Comparison of ENCODE assay signal across 25 cellular contexts in genomic region chr9:132071847-132072507, GRCh38. TPM values are rescaled to one million over a fixed set of nuclear protein-coding genes. Genes with fewer than 3 reads are reported as not detected.
A peak's percentile ranks its signal among the peaks of the same experiment; 100 is the strongest.
DNase-seq lines count a peak whose midpoint lies in the region; ATAC-seq, FAIRE-seq and TF ChIP-seq lines count a peak whose summit lies in the region.
"Had no signal": no experiment of that assay in that cellular context is flagged by ENCODE, and none has a peak within 500 bp of the region (broad histone marks: within the 10 kb centered on the region; RNA-seq: fewer than 3 reads in every experiment).

No MANE protein-coding gene starts in this region.

- H3K27ac ChIP-seq in IMR-90 (ENCODE audit: insufficient read depth, low read length) (no peak overlapping the region), K562 (ENCODE audit: extremely low read depth, low read depth, low read length) (no peak overlapping the region), neural progenitor cell (no peak overlapping the region), breast epithelium (no peak overlapping the region)
- H3K27ac ChIP-seq: A549; BLaER1 treated with 17β-estradiol and CSF1 and Interleukin-3, amounts not matched to agents 10 nM and 100 nM had no signal

- no peak overlapping the region for H4K8ac ChIP-seq in IMR-90 (ENCODE audit: low read depth in 2 of 2, low read length in 2 of 2)

- CTCF ChIA-PET in IMR-90 (lab: Yijun Ruan, JAX) (no interaction called here), K562 (lab: Yijun Ruan, JAX; ENCODE audit: low intra/inter-chr PET ratio) (no interaction called here)

- H2BK5ac ChIP-seq in IMR-90 (ENCODE audit: low read depth, low read length, poor library complexity, severe bottlenecking), result no peak overlapping the region

- H3K4me1 ChIP-seq in IMR-90 (ENCODE audit: control insufficient read depth, insufficient read depth, low read length), result peaks cover 11% of the 10 kb centered on the region
- peaks cover 0 to 3% of the 10 kb centered on the region in 2 experiments; a peak in 2 of 5 replicates for H3K4me1 ChIP-seq in K562 (replicated peaks in 1 of 2; ENCODE audit: control insufficient read depth in 2 of 2, insufficient read depth in 2 of 2, low read length in 2 of 2)
- peaks cover 1% of the 10 kb centered on the region for H3K4me1 ChIP-seq in neural progenitor cell
- no peaks in the 10 kb centered on the region for H3K4me1 ChIP-seq in breast epithelium

- H3K23ac ChIP-seq in IMR-90 (ENCODE audit: low read depth, low read length), result no peak overlapping the region

- H3F3A ChIP-seq in neural progenitor cell (ENCODE audit: low read depth), result peaks cover 9% of the 10 kb centered on the region

- H2BK20ac ChIP-seq in IMR-90 (ENCODE audit: low read depth, low read length), result no peak overlapping the region

- TF ChIP-seq CTCF in IMR-90 (conservative IDR thresholded peaks at IDR 0.05; ENCODE audit: low read depth, low read length), result no peak
- no peak for TF ChIP-seq CTCF in K562 (IDR thresholded peaks at IDR 0.05 in 2 of 3, conservative IDR thresholded peaks at IDR 0.05 in 1 of 3; ENCODE audit: insufficient read depth in 2 of 3, low read depth in 1 of 3, low read length in 3 of 3)
- TF ChIP-seq CTCF in neural progenitor cell (IDR thresholded peaks at IDR 0.05), result no peak
- no peak for TF ChIP-seq CTCF in breast epithelium (IDR thresholded peaks at IDR 0.05)

- peaks cover 4% of the 10 kb centered on the region for H3K27me3 Mint-ChIP-seq in neural progenitor cell (ENCODE audit: insufficient read depth, low read depth)
- H3K27me3 Mint-ChIP-seq: CD4-positive, alpha-beta T cell; CD8-positive, alpha-beta memory T cell had no signal

- H3K4me3 ChIP-seq in IMR-90 (ENCODE audit: insufficient read depth, low read depth, low read length) (no peak overlapping the region), K562 (no peak overlapping the region), neural progenitor cell (no peak overlapping the region), breast epithelium (no peak overlapping the region)
- H3K4me3 ChIP-seq: A549; BLaER1 treated with 17β-estradiol and CSF1 and Interleukin-3, amounts not matched to agents 10 nM and 100 nM had no signal

- no peak overlapping the region for H3K27ac Mint-ChIP-seq in neural progenitor cell
- H3K27ac Mint-ChIP-seq: CD4-positive, alpha-beta T cell had no signal

- H3K4me3 Mint-ChIP-seq in neural progenitor cell, result peak overlapping the region; percentile 21
- H3K4me3 Mint-ChIP-seq: CD14-positive monocyte; CD4-positive, alpha-beta T cell; CD8-positive, alpha-beta memory T cell had no signal

- H4K91ac ChIP-seq in IMR-90 (ENCODE audit: insufficient read depth, low read depth, low read length), result no peak overlapping the region

- H3K14ac ChIP-seq in IMR-90 (replicated peaks; ENCODE audit: low read depth, low read length), result no peak overlapping the region

- ATAC-seq in IMR-90 (ENCODE audit: low read depth), result no peak
- no peak for ATAC-seq in K562
- ATAC-seq in left ventricle myocardium superior, result no peak
- ATAC-seq: A549 had no signal

- H3K9me3 ChIP-seq in IMR-90 (ENCODE audit: control insufficient read depth, insufficient read depth, low read length) (no peaks in the 10 kb centered on the region), K562 (replicated peaks; ENCODE audit: control insufficient read depth, insufficient read depth, low read depth, low read length) (no peaks in the 10 kb centered on the region), neural progenitor cell (ENCODE audit: low read depth) (no peaks in the 10 kb centered on the region), breast epithelium (no peaks in the 10 kb centered on the region)
- H3K9me3 ChIP-seq: A549; BE2C; BLaER1 treated with 17β-estradiol and CSF1 and Interleukin-3, amounts not matched to agents 10 nM and 100 nM had no signal

- TF ChIP-seq EP300 in K562 (IDR thresholded peaks at IDR 0.05; ENCODE audit: low read length), result no peak

- BruUV-seq in IMR-90 (replicated peaks; lab: Mats Ljungman, UMichigan) (no TSS peak), K562 (replicated peaks; lab: Mats Ljungman, UMichigan) (no TSS peak)

- no peak overlapping the region for H2AK9ac ChIP-seq in IMR-90 (replicated peaks; ENCODE audit: low read depth, low read length, poor library complexity)

- H2BK120ac ChIP-seq in IMR-90 (ENCODE audit: low read depth, low read length), result no peak overlapping the region

- H3K4ac ChIP-seq in IMR-90 (ENCODE audit: low read depth, low read length), result no peak overlapping the region

- peaks cover 50% of the 10 kb centered on the region for H3K79me2 ChIP-seq in K562 (ENCODE audit: control insufficient read depth, insufficient read depth, low read length)
- H3K79me2 ChIP-seq in neural progenitor cell (ENCODE audit: low read depth), result peaks cover 47% of the 10 kb centered on the region

- in situ Hi-C loops in IMR-90 (cut with MboI; ENCODE audit: low sequenced_read_pairs) (no loop called here), K562 (cut with MboI) (no loop called here)

- TF ChIP-seq RAD21 in IMR-90 (IDR thresholded peaks at IDR 0.05; ENCODE audit: low read length) (no peak), K562 (CRISPR knock-in tag; conservative IDR thresholded peaks at IDR 0.05 in 1 of 2, IDR thresholded peaks at IDR 0.05 in 1 of 2) (no peak)

- H3K9ac ChIP-seq in IMR-90 (ENCODE audit: low read depth, low read length) (no peak overlapping the region), K562 (ENCODE audit: insufficient read depth in 1 of 2, low read depth in 2 of 2, low read length in 2 of 2) (no peak overlapping the region), neural progenitor cell (no peak overlapping the region)
- H3K9ac ChIP-seq: BLaER1 treated with 17β-estradiol and CSF1 and Interleukin-3, amounts not matched to agents 10 nM and 100 nM had no signal

- no peak overlapping the region for H2BK15ac ChIP-seq in IMR-90 (ENCODE audit: low read depth, low read length)

- H3K36me3 ChIP-seq in IMR-90 (ENCODE audit: control insufficient read depth, insufficient read depth, low read length) (peaks cover 22% of the 10 kb centered on the region), K562 (ENCODE audit: control insufficient read depth, insufficient read depth, low read length) (peaks cover 71% of the 10 kb centered on the region), neural progenitor cell (no peaks in the 10 kb centered on the region), breast epithelium (no peaks in the 10 kb centered on the region)

- H3K9me1 ChIP-seq in IMR-90 (ENCODE audit: insufficient read depth, low read length) (peaks cover 26% of the 10 kb centered on the region), K562 (ENCODE audit: control insufficient read depth, insufficient read depth, low read length) (no peaks in the 10 kb centered on the region)

- POLR2A ChIA-PET in IMR-90 (lab: Charles Lee; ENCODE audit: unreplicated experiment), result no interaction called here
- POLR2A ChIA-PET in K562 (lab: Yijun Ruan, JAX), result interaction anchor here (0.7 to 1.1 kb wide), 3 partner anchors 12 to 87 kb away, joined by 3 read pairs; no protein-coding TSS in a partner anchor

- H4K5ac ChIP-seq in IMR-90 (ENCODE audit: low read depth, low read length), result no peak overlapping the region

- TF ChIP-seq POLR2A in GM12891 (IDR thresholded peaks at IDR 0.05; ENCODE audit: low read depth, low read length), result no peak
- TF ChIP-seq POLR2A in IMR-90 (IDR thresholded peaks at IDR 0.05; ENCODE audit: low read depth, low read length), result no peak
- no peak for TF ChIP-seq POLR2A in K562 (conservative IDR thresholded peaks at IDR 0.05)
- TF ChIP-seq POLR2A in breast epithelium (IDR thresholded peaks at IDR 0.05), result no peak

- 95% methylated on average over 9 of the region's 16 CpGs; no CpG with 5 or more reads in 1 of the 2 experiments for WGBS in IMR-90 (ENCODE audit: extremely low coverage in 2 of 2, insufficient read length in 1 of 2), 2 experiments
- WGBS in K562 (ENCODE audit: insufficient coverage, low coverage, missing lambda C conversion rate), result 97% methylated on average over 16 of the region's 16 CpGs

- no peak for DNase-seq in GM12891 (ENCODE audit: insufficient read length, low spot score)
- DNase-seq in IMR-90, result no peak
- no peak for DNase-seq in K562 (ENCODE audit: extremely low read depth in 1 of 4, low spot score in 3 of 4)
- no peak for DNase-seq in neural progenitor cell (ENCODE audit: low spot score)
- DNase-seq in breast epithelium (ENCODE audit: low spot score in 2 of 2), result no peak
- no peak for DNase-seq in left ventricle myocardium superior
- DNase-seq in activated CD4-positive, alpha-beta T cell treated with anti-CD3 and anti-CD28 coated beads, Interleukin-2, amount 50 U/mL, for 48 hours, result no peak
- DNase-seq: 8988T; ACHN; AML-193; BE2C; CD4-positive, alpha-beta T cell; CD8-positive, alpha-beta memory T cell; DMS 273 treated with DMSO at 0.1 percent for 48 hours; DMS79; EL; GDM1; GOT3; HCEC 1CT had no signal

- peaks cover 53 to 87% of the 10 kb centered on the region in 2 experiments for H3K79me1 ChIP-seq in IMR-90 (ENCODE audit: low read depth in 1 of 2, low read length in 2 of 2)

- no peak overlapping the region for H3K4me2 ChIP-seq in IMR-90 (ENCODE audit: low read depth, low read length)
- no peak overlapping the region for H3K4me2 ChIP-seq in K562 (ENCODE audit: insufficient read depth, low read length)
- H3K4me2 ChIP-seq in neural progenitor cell, result no peak overlapping the region
- H3K4me2 ChIP-seq: A549; BLaER1 treated with 17β-estradiol and CSF1 and Interleukin-3, amounts not matched to agents 10 nM and 100 nM had no signal

- H3K36me3 Mint-ChIP-seq in neural progenitor cell, result peaks cover 8% of the 10 kb centered on the region

- H4K20me1 ChIP-seq in IMR-90 (ENCODE audit: insufficient read depth, low read length), result peaks cover 57% of the 10 kb centered on the region
- peaks cover 15% of the 10 kb centered on the region for H4K20me1 ChIP-seq in K562 (replicated peaks; ENCODE audit: control insufficient read depth, insufficient read depth, low read length)
- peaks cover 52% of the 10 kb centered on the region for H4K20me1 ChIP-seq in neural progenitor cell (ENCODE audit: low read depth)

- FAIRE-seq in GM12891 (lab: Jason Lieb, UNC), result peak; percentile 38
- no peak for FAIRE-seq in K562 (lab: Jason Lieb, UNC)
- FAIRE-seq: A549, D721Med, GM12892, H54 had no signal

- no peak overlapping the region for H2AK5ac ChIP-seq in IMR-90 (ENCODE audit: low read depth, low read length)

- H2AFZ ChIP-seq in IMR-90 (replicated peaks; ENCODE audit: low read length, poor library complexity), result no peak overlapping the region
- H2AFZ ChIP-seq in K562 (ENCODE audit: low read depth, low read length), result no peak overlapping the region
- H2AFZ ChIP-seq in neural progenitor cell (replicated peaks), result no peak overlapping the region

- dilution Hi-C loops in IMR-90 (cut with HindIII; ENCODE audit: low sequenced_read_pairs, unreplicated experiment), result no loop called here

- no peaks in the 10 kb centered on the region for H3K4me1 Mint-ChIP-seq in neural progenitor cell

- H3K9me3 Mint-ChIP-seq in neural progenitor cell, result no peaks in the 10 kb centered on the region
- H3K9me3 Mint-ChIP-seq: CD14-positive monocyte; CD4-positive, alpha-beta T cell; CD8-positive, alpha-beta memory T cell had no signal

- H3K56ac ChIP-seq in IMR-90 (ENCODE audit: extremely low read depth, insufficient read depth, low read length), result no peak overlapping the region

- intact Hi-C loops in IMR-90 (cut with micrococcal nuclease), result no loop called here
- intact Hi-C loops in K562 (cut with micrococcal nuclease), result no loop called here
- intact Hi-C loops in breast epithelium (cut with DNase I; ENCODE audit: low total_unique reads), result loop anchor here (10.0 kb wide), 1 partner anchor 793 kb away; no protein-coding TSS in a partner anchor
- intact Hi-C loops in left ventricle myocardium superior (cut with micrococcal nuclease), result no loop called here

- H3K18ac ChIP-seq in IMR-90 (ENCODE audit: low read depth, low read length), result no peak overlapping the region

- no peaks in the 10 kb centered on the region for H3K27me3 ChIP-seq in IMR-90 (ENCODE audit: control insufficient read depth, insufficient read depth, low read length)
- no peaks in the 10 kb centered on the region for H3K27me3 ChIP-seq in K562 (ENCODE audit: control insufficient read depth in 2 of 2, insufficient read depth in 2 of 2, low read length in 2 of 2)
- no peaks in the 10 kb centered on the region for H3K27me3 ChIP-seq in neural progenitor cell
- H3K27me3 ChIP-seq in breast epithelium, result no peaks in the 10 kb centered on the region
- H3K27me3 ChIP-seq: BE2C; BLaER1 treated with 17β-estradiol and CSF1 and Interleukin-3, amounts not matched to agents 10 nM and 100 nM had no signal

RNA-seq across cellular contexts. Expression of gene MED27, which starts 7.7 kb away (rescaled TPM):
- polyA plus RNA-seq in GM12891 (2012; ENCODE audit: low read depth, missing spikeins), result 21.7 TPM
- total RNA-seq in IMR-90 (2012; rRNA removed) (51.9 and 63.4 TPM in 2 replicates), K562 (2014; rRNA removed) (27.2 and 35.8 TPM in 2 replicates), K562 (2014; rRNA removed; fragmentation: Illumina TruSeq; extraction: Trizol) (24.0 and 25.2 TPM in 2 replicates), K562 (2015; rRNA removed; fragmentation: Illumina TruSeq; extraction: Trizol) (28.9 and 29.7 TPM in 2 replicates), K562 (2021) (36.1 and 38.5 TPM in 2 replicates), neural progenitor cell (ENCODE audit: low replicate concordance) (15.1 and 25.1 TPM in 2 replicates), breast epithelium (10 to 100 TPM; 14.4 to 20.3 (median 15.8) TPM), left ventricle myocardium superior (13.5 TPM)
- polyA plus RNA-seq in IMR-90 (2012; rRNA removed) (50.2 and 51.6 TPM in 2 replicates), K562 (2011; rRNA removed) (40.8 and 47.9 TPM in 2 replicates), K562 (2014; fragmentation: Illumina TruSeq; extraction: Trizol) (43.1 and 44.5 TPM in 2 replicates), K562 (2014; fragmentation: Nextera tagmentation; extraction: Ambion mirVana) (10 to 100 TPM; 73.3 to 91.0 TPM), K562 (2014; rRNA removed) (24.4 and 28.2 TPM in 2 replicates)
- polyA plus RNA-seq in IMR-90 (2012; cell fraction: cytosol; rRNA removed), result 33.8 and 51.4 TPM in 2 replicates
- 18.2 and 24.4 TPM in 2 replicates for polyA plus RNA-seq in IMR-90 (2012; cell fraction: nucleus; rRNA removed; ENCODE audit: low replicate concordance)
- total RNA-seq in K562 (2011; cell fraction: chromatin; rRNA removed; ENCODE audit: low replicate concordance), result 26.4 and 33.2 TPM in 2 replicates
- total RNA-seq in K562 (2011; cell fraction: nucleolus; rRNA removed), result 24.2 and 24.8 TPM in 2 replicates
- 25.0 and 27.9 TPM in 2 replicates for total RNA-seq in K562 (2011; cell fraction: nucleoplasm; rRNA removed)
- 56.7 and 69.0 TPM in 2 replicates for polyA plus RNA-seq in K562 (2011; cell fraction: cytosol; rRNA removed)
- 21.8 and 22.7 TPM in 2 replicates for polyA plus RNA-seq in K562 (2011; cell fraction: nucleus; rRNA removed)
- 42.0 and 45.2 TPM in 2 replicates for polyA plus RNA-seq in K562 (2012)
- 51.5 and 71.0 TPM in 2 replicates for polyA minus RNA-seq in K562 (2011; rRNA and poly(A)+ RNA removed)
- polyA minus RNA-seq in K562 (2011; cell fraction: cytosol; rRNA and poly(A)+ RNA removed), result 19.9 and 29.0 TPM in 2 replicates
- 16.2 and 22.0 TPM in 2 replicates for polyA minus RNA-seq in K562 (2011; cell fraction: nucleus; rRNA and poly(A)+ RNA removed)
